ENCODE assay signal across 15 cellular contexts in genomic region chr1:192581131-192581927, GRCh38. TPM values are rescaled to one million over a fixed set of nuclear protein-coding genes. Genes with fewer than 3 reads are reported as not detected.
DNase-seq lines count a peak whose midpoint lies in the region; ATAC-seq and TF ChIP-seq lines count a peak whose summit lies in the region.
"Had no signal": no experiment of that assay in that cellular context is flagged by ENCODE, and none has a peak within 500 bp of the region (broad histone marks: within the 10 kb centered on the region; RNA-seq: fewer than 3 reads in every experiment).

No MANE protein-coding gene starts in this region.

- no peak overlapping the region for H3K27ac ChIP-seq in CD8-positive, alpha-beta memory T cell (ENCODE audit: low read depth, low read length)
- H3K27ac ChIP-seq: ovary had no signal

- peak; percentile 13 for ATAC-seq in GM19324 (IDR thresholded peaks at IDR 0.05; ENCODE audit: low FRiP score, unreplicated experiment)
- peak; percentile 11 for ATAC-seq in HG02798 (IDR thresholded peaks at IDR 0.05; ENCODE audit: poor library complexity, unreplicated experiment)
- no peak for ATAC-seq in activated CD8-positive, alpha-beta T cell treated with anti-CD3 and anti-CD28 coated beads for 36 hours
- ATAC-seq in GM21717 (IDR thresholded peaks at IDR 0.05; ENCODE audit: unreplicated experiment), result no peak

- no peak for TF ChIP-seq CTCF in activated CD8-positive, alpha-beta T cell treated with anti-CD3 and anti-CD28 coated beads for 36 hours (IDR thresholded peaks at IDR 0.05)

- no peak for DNase-seq in CD8-positive, alpha-beta memory T cell
- no peak for DNase-seq in activated CD8-positive, alpha-beta T cell treated with anti-CD3 and anti-CD28 coated beads for 36 hours
- DNase-seq in NOMO-1 treated with DMSO at 0.1 percent for 48 hours (lab: John Stamatoyannopoulos, UW; ENCODE audit: unreplicated experiment), result no peak
- no peak for DNase-seq in 8988T
- no peak for DNase-seq in NCI-H146 (lab: John Stamatoyannopoulos, UW)
- DNase-seq: activated CD4-positive, alpha-beta T cell treated with anti-CD3 and anti-CD28 coated beads for 1 hour; ovary had no signal

- peaks cover 12% of the 10 kb centered on the region for H3K4me1 ChIP-seq in CD8-positive, alpha-beta memory T cell (ENCODE audit: insufficient read depth, low read length)

- H3K4me3 Mint-ChIP-seq in CD8-positive, alpha-beta memory T cell, result peak overlapping the region in 1 of 7 donors; percentile 37
- peak overlapping the region; percentile 36 for H3K4me3 Mint-ChIP-seq in activated CD8-positive, alpha-beta T cell treated with anti-CD3 and anti-CD28 coated beads for 36 hours
- H3K4me3 Mint-ChIP-seq: HFFc6 had no signal

- H3K27me3 ChIP-seq in CD8-positive, alpha-beta memory T cell (ENCODE audit: insufficient read depth, low read length, poor library complexity, severe bottlenecking), result no peaks in the 10 kb centered on the region
- H3K27me3 ChIP-seq: ovary had no signal

- no peaks in the 10 kb centered on the region for H3K9me3 ChIP-seq in CD8-positive, alpha-beta memory T cell (ENCODE audit: low read length)
- H3K9me3 ChIP-seq: ovary had no signal

- POLR2A ChIA-PET in CD8-positive, alpha-beta memory T cell (lab: Charles Lee), result no interaction called here
- POLR2A ChIA-PET in activated CD8-positive, alpha-beta T cell treated with anti-CD3 and anti-CD28 coated beads for 36 hours (lab: Charles Lee), result interaction anchor here (1.4 kb wide), 1 partner anchor 31 kb away, joined by 3 read pairs; no protein-coding TSS in a partner anchor

- CTCF ChIA-PET in CD8-positive, alpha-beta memory T cell (lab: Charles Lee), result interaction anchor here (1.0 to 4.0 kb wide), 3 partner anchors 11 to 106 kb away, joined by 4 to 27 read pairs (median 4); no protein-coding TSS in a partner anchor
- CTCF ChIA-PET in activated CD8-positive, alpha-beta T cell treated with anti-CD3 and anti-CD28 coated beads for 36 hours (lab: Charles Lee), result interaction anchor here (1.2 to 4.0 kb wide), 3 partner anchors 28 to 105 kb away, joined by 7 to 46 read pairs (median 11); no protein-coding TSS in a partner anchor

- H3K36me3 Mint-ChIP-seq in CD8-positive, alpha-beta memory T cell, result peaks cover 0 to 37% (median 3%) of the 10 kb centered on the region in 3 donors
- peaks cover 14% of the 10 kb centered on the region for H3K36me3 Mint-ChIP-seq in activated CD8-positive, alpha-beta T cell treated with anti-CD3 and anti-CD28 coated beads for 36 hours (ENCODE audit: low read depth)

- no peaks in the 10 kb centered on the region for H3K27me3 Mint-ChIP-seq in CD8-positive, alpha-beta memory T cell
- H3K27me3 Mint-ChIP-seq in activated CD8-positive, alpha-beta T cell treated with anti-CD3 and anti-CD28 coated beads for 36 hours, result no peaks in the 10 kb centered on the region

- H3K4me3 ChIP-seq in CD8-positive, alpha-beta memory T cell (ENCODE audit: low read length), result no peak overlapping the region
- H3K4me3 ChIP-seq: ovary had no signal

- H3K36me3 ChIP-seq in CD8-positive, alpha-beta memory T cell (ENCODE audit: insufficient read depth, low read length), result no peaks in the 10 kb centered on the region
- H3K36me3 ChIP-seq: ovary had no signal

- peaks cover 27 to 49% (median 45%) of the 10 kb centered on the region in 3 donors for H3K4me1 Mint-ChIP-seq in CD8-positive, alpha-beta memory T cell
- peaks cover 25% of the 10 kb centered on the region for H3K4me1 Mint-ChIP-seq in activated CD8-positive, alpha-beta T cell treated with anti-CD3 and anti-CD28 coated beads for 36 hours (ENCODE audit: low read depth)

- H3K9me3 Mint-ChIP-seq in CD8-positive, alpha-beta memory T cell, result no peaks in the 10 kb centered on the region
- no peaks in the 10 kb centered on the region for H3K9me3 Mint-ChIP-seq in activated CD8-positive, alpha-beta T cell treated with anti-CD3 and anti-CD28 coated beads for 36 hours
- H3K9me3 Mint-ChIP-seq: HFFc6; T-helper 1 cell treated with Interleukin-12 subunit alpha and Interleukin-12 subunit beta and Interleukin-4 antibody, amounts not matched to agents 30 μg/mL and 1 μg/mL, for 36 hours had no signal

- intact Hi-C loops in activated CD8-positive, alpha-beta T cell treated with anti-CD3 and anti-CD28 coated beads for 36 hours (cut with micrococcal nuclease), result loop anchor here (5.0 kb wide), 1 partner anchor 104 kb away; no protein-coding TSS in a partner anchor

- peak overlapping the region in 6 of 8 donors; percentile 7 to 49 (median 20) for H3K27ac Mint-ChIP-seq in CD8-positive, alpha-beta memory T cell
- no peak overlapping the region for H3K27ac Mint-ChIP-seq in activated CD8-positive, alpha-beta T cell treated with anti-CD3 and anti-CD28 coated beads for 36 hours
- H3K27ac Mint-ChIP-seq: HFFc6; T-helper 1 cell treated with Interleukin-12 subunit alpha and Interleukin-12 subunit beta and Interleukin-4 antibody, amounts not matched to agents 30 μg/mL and 1 μg/mL, for 36 hours had no signal

RNA-seq across cellular contexts. Expression of gene RGS1, which starts 5.8 kb away (rescaled TPM):
- total RNA-seq in CD8-positive, alpha-beta memory T cell, result 10 to 100 TPM; 56.8 to 59.6 TPM
- 82.9 TPM for polyA plus RNA-seq in CD8-positive, alpha-beta memory T cell
- 10 to 100 TPM; 27.5 to 29.4 TPM for total RNA-seq in activated CD8-positive, alpha-beta T cell treated with anti-CD3 and anti-CD28 coated beads for 36 hours
- total RNA-seq: chondrocyte, endothelial cell of umbilical vein, glomerular endothelial cell, HFFc6 had no signal
- polyA plus RNA-seq: endothelial cell of umbilical vein had no signal

RNA-seq across cellular contexts. Expression of gene RGS13, which starts 54.6 kb away (rescaled TPM):
- under 1 TPM; 0.07 to 0.24 TPM for total RNA-seq in CD8-positive, alpha-beta memory T cell
- polyA plus RNA-seq in CD8-positive, alpha-beta memory T cell, result not detected
- total RNA-seq in activated CD8-positive, alpha-beta T cell treated with anti-CD3 and anti-CD28 coated beads for 36 hours, result not detected
- total RNA-seq: chondrocyte, endothelial cell of umbilical vein, glomerular endothelial cell, HFFc6 had no signal
- polyA plus RNA-seq: endothelial cell of umbilical vein had no signal

Comparison
In these comparisons a context has a peak if more than half of its experiments do, and no peak if none do; other contexts are left out.
1. ATAC-seq: peak in GM19324 (single experiment) and HG02798 (single experiment); none in activated CD8-positive, alpha-beta T cell treated with anti-CD3 and anti-CD28 coated beads for 36 hours (single experiment) and GM21717 (single experiment).